ENCODE assay signal across 1 cellular context in the genomic region with DNA sequence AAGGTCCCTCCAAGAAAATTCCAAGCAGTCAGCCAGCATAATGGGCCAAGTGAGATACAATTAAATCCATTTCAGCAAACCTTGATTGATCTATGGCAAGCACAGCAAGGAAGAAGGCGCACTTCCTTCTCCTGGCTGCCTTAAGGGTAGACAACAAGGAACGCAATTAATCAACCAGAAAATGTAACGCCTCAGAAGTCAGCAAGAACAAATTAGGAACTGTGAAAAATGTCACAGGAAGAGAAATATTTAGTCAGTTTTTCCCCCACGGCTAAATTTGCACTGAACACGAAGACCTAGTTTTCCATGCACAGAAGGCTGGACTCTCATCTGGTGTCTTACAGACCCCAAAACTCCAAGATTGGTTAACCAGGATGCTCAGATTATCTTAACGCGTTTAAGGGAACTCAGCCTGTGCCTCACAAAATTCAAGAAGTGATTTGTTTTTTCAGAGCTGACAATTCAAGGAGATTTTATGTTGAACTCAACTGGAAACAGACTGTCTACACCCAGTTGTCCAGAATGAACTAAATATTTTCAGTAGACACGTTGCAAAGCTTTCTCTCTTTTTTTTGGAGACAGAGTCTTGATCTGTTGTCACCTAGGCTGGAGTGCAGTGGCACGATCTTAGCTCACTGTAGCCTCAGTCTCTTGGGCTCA.
TF ChIP-seq lines count a peak whose summit lies in the region.

No MANE protein-coding gene starts in this region.

TF ChIP-seq in WTC11, 78 proteins besides CTCF, POLR2A, EP300 and RAD21 (continued from another document):
- TF ChIP-seq MAX (CRISPR knock-in tag; IDR thresholded peaks at IDR 0.05), result no peak
- TF ChIP-seq ATF1 (CRISPR knock-in tag; IDR thresholded peaks at IDR 0.05), result no peak
- no peak for TF ChIP-seq FOXP1 (CRISPR knock-in tag; IDR thresholded peaks at IDR 0.05; ENCODE audit: borderline replicate concordance)
- no peak for TF ChIP-seq TEAD1 (CRISPR knock-in tag; IDR thresholded peaks at IDR 0.05)
- TF ChIP-seq, protein P1, sequence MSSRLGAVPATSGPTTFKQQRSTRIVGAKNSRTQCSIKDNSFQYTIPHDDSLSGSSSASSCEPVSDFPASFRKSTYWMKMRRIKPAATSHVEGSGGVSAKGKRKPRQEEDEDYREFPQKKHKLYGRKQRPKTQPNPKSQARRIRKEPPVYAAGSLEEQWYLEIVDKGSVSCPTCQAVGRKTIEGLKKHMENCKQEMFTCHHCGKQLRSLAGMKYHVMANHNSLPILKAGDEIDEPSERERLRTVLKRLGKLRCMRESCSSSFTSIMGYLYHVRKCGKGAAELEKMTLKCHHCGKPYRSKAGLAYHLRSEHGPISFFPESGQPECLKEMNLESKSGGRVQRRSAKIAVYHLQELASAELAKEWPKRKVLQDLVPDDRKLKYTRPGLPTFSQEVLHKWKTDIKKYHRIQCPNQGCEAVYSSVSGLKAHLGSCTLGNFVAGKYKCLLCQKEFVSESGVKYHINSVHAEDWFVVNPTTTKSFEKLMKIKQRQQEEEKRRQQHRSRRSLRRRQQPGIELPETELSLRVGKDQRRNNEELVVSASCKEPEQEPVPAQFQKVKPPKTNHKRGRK (CRISPR knock-in tag; IDR thresholded peaks at IDR 0.05; ENCODE audit: borderline replicate concordance), result no peak
- TF ChIP-seq, protein P2, sequence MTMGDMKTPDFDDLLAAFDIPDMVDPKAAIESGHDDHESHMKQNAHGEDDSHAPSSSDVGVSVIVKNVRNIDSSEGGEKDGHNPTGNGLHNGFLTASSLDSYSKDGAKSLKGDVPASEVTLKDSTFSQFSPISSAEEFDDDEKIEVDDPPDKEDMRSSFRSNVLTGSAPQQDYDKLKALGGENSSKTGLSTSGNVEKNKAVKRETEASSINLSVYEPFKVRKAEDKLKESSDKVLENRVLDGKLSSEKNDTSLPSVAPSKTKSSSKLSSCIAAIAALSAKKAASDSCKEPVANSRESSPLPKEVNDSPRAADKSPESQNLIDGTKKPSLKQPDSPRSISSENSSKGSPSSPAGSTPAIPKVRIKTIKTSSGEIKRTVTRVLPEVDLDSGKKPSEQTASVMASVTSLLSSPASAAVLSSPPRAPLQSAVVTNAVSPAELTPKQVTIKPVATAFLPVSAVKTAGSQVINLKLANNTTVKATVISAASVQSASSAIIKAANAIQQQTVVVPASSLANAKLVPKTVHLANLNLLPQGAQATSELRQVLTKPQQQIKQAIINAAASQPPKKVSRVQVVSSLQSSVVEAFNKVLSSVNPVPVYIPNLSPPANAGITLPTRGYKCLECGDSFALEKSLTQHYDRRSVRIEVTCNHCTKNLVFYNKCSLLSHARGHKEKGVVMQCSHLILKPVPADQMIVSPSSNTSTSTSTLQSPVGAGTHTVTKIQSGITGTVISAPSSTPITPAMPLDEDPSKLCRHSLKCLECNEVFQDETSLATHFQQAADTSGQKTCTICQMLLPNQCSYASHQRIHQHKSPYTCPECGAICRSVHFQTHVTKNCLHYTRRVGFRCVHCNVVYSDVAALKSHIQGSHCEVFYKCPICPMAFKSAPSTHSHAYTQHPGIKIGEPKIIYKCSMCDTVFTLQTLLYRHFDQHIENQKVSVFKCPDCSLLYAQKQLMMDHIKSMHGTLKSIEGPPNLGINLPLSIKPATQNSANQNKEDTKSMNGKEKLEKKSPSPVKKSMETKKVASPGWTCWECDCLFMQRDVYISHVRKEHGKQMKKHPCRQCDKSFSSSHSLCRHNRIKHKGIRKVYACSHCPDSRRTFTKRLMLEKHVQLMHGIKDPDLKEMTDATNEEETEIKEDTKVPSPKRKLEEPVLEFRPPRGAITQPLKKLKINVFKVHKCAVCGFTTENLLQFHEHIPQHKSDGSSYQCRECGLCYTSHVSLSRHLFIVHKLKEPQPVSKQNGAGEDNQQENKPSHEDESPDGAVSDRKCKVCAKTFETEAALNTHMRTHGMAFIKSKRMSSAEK (CRISPR knock-in tag; IDR thresholded peaks at IDR 0.05; ENCODE audit: borderline replicate concordance), result no peak
TF ChIP-seq in WTC11: peak in this region for 0.
